ENCODE assay signal across 1 cellular context in the genomic region with DNA sequence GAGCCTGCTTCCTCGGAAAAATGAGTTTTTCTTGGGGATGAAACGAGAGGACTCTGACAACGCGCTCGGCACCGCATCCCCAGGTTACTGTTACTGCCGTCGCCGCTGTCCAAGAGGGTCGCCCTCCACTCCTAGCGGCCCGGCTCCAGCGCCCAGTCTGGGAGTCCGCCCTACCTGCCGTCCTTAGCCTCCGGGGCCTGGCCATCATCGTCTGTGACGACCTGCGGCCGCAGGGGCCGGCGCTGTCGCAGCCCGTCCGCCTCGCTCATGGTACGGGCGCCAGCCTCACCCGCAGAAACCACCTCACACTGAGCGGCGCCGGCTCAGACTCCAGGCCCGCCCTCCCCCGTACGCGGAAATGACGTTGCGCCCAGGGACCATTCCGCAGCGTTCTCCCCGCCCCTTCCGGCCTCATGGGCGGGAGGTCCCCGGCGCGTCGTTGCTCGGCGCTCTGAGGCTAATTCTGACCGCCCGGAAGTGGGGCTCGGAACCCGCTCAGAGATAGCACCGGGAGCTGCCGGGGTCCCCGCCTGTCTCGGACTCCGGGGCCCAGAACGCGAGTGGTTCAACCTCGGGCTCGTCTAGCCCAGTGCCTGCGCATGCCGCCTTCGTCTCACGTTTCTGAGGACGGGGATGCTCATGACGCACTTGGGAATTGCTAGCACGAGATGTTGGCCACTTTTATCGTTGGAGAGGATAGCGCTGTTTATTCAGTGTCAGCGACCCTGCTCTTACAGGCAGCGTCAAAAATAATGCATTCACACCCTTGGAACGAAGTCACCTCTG.
A peak's percentile ranks its signal among the peaks of the same experiment; 100 is the strongest.
TF ChIP-seq lines count a peak whose summit lies in the region.

A gene with protein sequence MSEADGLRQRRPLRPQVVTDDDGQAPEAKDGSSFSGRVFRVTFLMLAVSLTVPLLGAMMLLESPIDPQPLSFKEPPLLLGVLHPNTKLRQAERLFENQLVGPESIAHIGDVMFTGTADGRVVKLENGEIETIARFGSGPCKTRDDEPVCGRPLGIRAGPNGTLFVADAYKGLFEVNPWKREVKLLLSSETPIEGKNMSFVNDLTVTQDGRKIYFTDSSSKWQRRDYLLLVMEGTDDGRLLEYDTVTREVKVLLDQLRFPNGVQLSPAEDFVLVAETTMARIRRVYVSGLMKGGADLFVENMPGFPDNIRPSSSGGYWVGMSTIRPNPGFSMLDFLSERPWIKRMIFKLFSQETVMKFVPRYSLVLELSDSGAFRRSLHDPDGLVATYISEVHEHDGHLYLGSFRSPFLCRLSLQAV (minus strand): TSS at position 332 of the 786 bp plus-strand sequence. CDS start 63 bp downstream, at position 269.

TF ChIP-seq in HepG2, 621 proteins besides CTCF, POLR2A, EP300 and RAD21 (continued from another document and continues in another):
- no peak for TF ChIP-seq EZH2 (conservative IDR thresholded peaks at IDR 0.05; ENCODE audit: low read depth, low read length)
- no peak for TF ChIP-seq ZFP36L2 (CRISPR knock-in tag; IDR thresholded peaks at IDR 0.05)
- TF ChIP-seq KLF13 (CRISPR knock-in tag; IDR thresholded peaks at IDR 0.05) = no peak
- TF ChIP-seq TRIM22 (IDR thresholded peaks at IDR 0.05) = no peak
- no peak for TF ChIP-seq PLSCR1 (CRISPR knock-in tag; IDR thresholded peaks at IDR 0.05; ENCODE audit: borderline replicate concordance)
- TF ChIP-seq, protein P1, sequence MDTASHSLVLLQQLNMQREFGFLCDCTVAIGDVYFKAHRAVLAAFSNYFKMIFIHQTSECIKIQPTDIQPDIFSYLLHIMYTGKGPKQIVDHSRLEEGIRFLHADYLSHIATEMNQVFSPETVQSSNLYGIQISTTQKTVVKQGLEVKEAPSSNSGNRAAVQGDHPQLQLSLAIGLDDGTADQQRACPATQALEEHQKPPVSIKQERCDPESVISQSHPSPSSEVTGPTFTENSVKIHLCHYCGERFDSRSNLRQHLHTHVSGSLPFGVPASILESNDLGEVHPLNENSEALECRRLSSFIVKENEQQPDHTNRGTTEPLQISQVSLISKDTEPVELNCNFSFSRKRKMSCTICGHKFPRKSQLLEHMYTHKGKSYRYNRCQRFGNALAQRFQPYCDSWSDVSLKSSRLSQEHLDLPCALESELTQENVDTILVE (CRISPR knock-in tag; IDR thresholded peaks at IDR 0.05) = peak; percentile 95
- TF ChIP-seq YY1 (IDR thresholded peaks at IDR 0.05; ENCODE audit: insufficient read depth, insufficient replicate concordance, low read depth, low read length) = peak; percentile 82
- peak; percentile 70 for TF ChIP-seq BHLHE40 (IDR thresholded peaks at IDR 0.05; ENCODE audit: low read length)
- TF ChIP-seq ETV6 (CRISPR knock-in tag; conservative IDR thresholded peaks at IDR 0.05) = peak; percentile 89
- peak; percentile 8; the same call in 1 of the 2 replicates for TF ChIP-seq SRF (IDR thresholded peaks at IDR 0.05; ENCODE audit: low read depth, low read length)
- peak; percentile 98 for TF ChIP-seq RNF2 (conservative IDR thresholded peaks at IDR 0.05; ENCODE audit: low read depth)
- TF ChIP-seq ZNF619 (CRISPR knock-in tag; IDR thresholded peaks at IDR 0.05) = peak; percentile 58; the same call in 1 of the 2 replicates
- TF ChIP-seq FOXC1 (CRISPR knock-in tag; IDR thresholded peaks at IDR 0.05; ENCODE audit: borderline replicate concordance) = peak; percentile 98
- TF ChIP-seq FOXJ3 (CRISPR knock-in tag; IDR thresholded peaks at IDR 0.05; ENCODE audit: borderline replicate concordance) = peak; percentile 81; the same call in 1 of the 2 replicates
- TF ChIP-seq UBTF (CRISPR knock-in tag; IDR thresholded peaks at IDR 0.05) = peak; percentile 98
- peak; percentile 98 for TF ChIP-seq CREB3 (CRISPR knock-in tag; IDR thresholded peaks at IDR 0.05)
- peak; percentile 77 for TF ChIP-seq NFYB (CRISPR knock-in tag; IDR thresholded peaks at IDR 0.05)
- TF ChIP-seq TFDP1 (CRISPR knock-in tag; IDR thresholded peaks at IDR 0.05; ENCODE audit: borderline replicate concordance) = peak; percentile 99
- TF ChIP-seq ATF7-NPFF (CRISPR knock-in tag; IDR thresholded peaks at IDR 0.05; ENCODE audit: low read depth) = peak; percentile 90
- TF ChIP-seq MED1 (CRISPR knock-in tag; IDR thresholded peaks at IDR 0.05) = peak; percentile 89
- TF ChIP-seq ZNF121 (CRISPR knock-in tag; IDR thresholded peaks at IDR 0.05) = no peak
- TF ChIP-seq HNRNPLL (IDR thresholded peaks at IDR 0.05; ENCODE audit: low read depth, low read length, poor library complexity, severe bottlenecking) = peak; percentile 86
- TF ChIP-seq SATB2 (CRISPR knock-in tag; IDR thresholded peaks at IDR 0.05) = peak; percentile 96
- TF ChIP-seq KLF12 (CRISPR knock-in tag; IDR thresholded peaks at IDR 0.05; ENCODE audit: borderline replicate concordance) = peak; percentile 91
- TF ChIP-seq RXRA (CRISPR knock-in tag; IDR thresholded peaks at IDR 0.05) = peak; percentile 76
- TF ChIP-seq, protein P2, sequence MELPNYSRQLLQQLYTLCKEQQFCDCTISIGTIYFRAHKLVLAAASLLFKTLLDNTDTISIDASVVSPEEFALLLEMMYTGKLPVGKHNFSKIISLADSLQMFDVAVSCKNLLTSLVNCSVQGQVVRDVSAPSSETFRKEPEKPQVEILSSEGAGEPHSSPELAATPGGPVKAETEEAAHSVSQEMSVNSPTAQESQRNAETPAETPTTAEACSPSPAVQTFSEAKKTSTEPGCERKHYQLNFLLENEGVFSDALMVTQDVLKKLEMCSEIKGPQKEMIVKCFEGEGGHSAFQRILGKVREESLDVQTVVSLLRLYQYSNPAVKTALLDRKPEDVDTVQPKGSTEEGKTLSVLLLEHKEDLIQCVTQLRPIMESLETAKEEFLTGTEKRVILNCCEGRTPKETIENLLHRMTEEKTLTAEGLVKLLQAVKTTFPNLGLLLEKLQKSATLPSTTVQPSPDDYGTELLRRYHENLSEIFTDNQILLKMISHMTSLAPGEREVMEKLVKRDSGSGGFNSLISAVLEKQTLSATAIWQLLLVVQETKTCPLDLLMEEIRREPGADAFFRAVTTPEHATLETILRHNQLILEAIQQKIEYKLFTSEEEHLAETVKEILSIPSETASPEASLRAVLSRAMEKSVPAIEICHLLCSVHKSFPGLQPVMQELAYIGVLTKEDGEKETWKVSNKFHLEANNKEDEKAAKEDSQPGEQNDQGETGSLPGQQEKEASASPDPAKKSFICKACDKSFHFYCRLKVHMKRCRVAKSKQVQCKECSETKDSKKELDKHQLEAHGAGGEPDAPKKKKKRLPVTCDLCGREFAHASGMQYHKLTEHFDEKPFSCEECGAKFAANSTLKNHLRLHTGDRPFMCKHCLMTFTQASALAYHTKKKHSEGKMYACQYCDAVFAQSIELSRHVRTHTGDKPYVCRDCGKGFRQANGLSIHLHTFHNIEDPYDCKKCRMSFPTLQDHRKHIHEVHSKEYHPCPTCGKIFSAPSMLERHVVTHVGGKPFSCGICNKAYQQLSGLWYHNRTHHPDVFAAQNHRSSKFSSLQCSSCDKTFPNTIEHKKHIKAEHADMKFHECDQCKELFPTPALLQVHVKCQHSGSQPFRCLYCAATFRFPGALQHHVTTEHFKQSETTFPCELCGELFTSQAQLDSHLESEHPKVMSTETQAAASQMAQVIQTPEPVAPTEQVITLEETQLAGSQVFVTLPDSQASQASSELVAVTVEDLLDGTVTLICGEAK (IDR thresholded peaks at IDR 0.05) = peak; percentile 81
- TF ChIP-seq, protein P2 (CRISPR knock-in tag; IDR thresholded peaks at IDR 0.05) = peak; percentile 92
- TF ChIP-seq SIX4 (CRISPR knock-in tag; IDR thresholded peaks at IDR 0.05) = no peak
- no peak for TF ChIP-seq ZKSCAN1 (IDR thresholded peaks at IDR 0.05; ENCODE audit: low read length)
- TF ChIP-seq, protein P3, sequence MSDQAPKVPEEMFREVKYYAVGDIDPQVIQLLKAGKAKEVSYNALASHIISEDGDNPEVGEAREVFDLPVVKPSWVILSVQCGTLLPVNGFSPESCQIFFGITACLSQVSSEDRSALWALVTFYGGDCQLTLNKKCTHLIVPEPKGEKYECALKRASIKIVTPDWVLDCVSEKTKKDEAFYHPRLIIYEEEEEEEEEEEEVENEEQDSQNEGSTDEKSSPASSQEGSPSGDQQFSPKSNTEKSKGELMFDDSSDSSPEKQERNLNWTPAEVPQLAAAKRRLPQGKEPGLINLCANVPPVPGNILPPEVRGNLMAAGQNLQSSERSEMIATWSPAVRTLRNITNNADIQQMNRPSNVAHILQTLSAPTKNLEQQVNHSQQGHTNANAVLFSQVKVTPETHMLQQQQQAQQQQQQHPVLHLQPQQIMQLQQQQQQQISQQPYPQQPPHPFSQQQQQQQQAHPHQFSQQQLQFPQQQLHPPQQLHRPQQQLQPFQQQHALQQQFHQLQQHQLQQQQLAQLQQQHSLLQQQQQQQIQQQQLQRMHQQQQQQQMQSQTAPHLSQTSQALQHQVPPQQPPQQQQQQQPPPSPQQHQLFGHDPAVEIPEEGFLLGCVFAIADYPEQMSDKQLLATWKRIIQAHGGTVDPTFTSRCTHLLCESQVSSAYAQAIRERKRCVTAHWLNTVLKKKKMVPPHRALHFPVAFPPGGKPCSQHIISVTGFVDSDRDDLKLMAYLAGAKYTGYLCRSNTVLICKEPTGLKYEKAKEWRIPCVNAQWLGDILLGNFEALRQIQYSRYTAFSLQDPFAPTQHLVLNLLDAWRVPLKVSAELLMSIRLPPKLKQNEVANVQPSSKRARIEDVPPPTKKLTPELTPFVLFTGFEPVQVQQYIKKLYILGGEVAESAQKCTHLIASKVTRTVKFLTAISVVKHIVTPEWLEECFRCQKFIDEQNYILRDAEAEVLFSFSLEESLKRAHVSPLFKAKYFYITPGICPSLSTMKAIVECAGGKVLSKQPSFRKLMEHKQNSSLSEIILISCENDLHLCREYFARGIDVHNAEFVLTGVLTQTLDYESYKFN (CRISPR knock-in tag; conservative IDR thresholded peaks at IDR 0.05) = peak; percentile 51; the same call in 1 of the 2 replicates
